In genomic region chr2:158755738-158756137, GRCh38 we compare ENCODE assay signal across 1 cellular context.
TF ChIP-seq lines count a peak whose summit lies in the region.

No MANE protein-coding gene starts in this region.

TF ChIP-seq in K562, 482 proteins besides CTCF, POLR2A, EP300 and RAD21:
- TF ChIP-seq CTCFL (IDR thresholded peaks at IDR 0.05; ENCODE audit: borderline replicate concordance, insufficient read depth, low read depth, low read length, poor library complexity, severe bottlenecking), result peak; percentile 27
- TF ChIP-seq HIVEP1 (CRISPR knock-in tag; IDR thresholded peaks at IDR 0.05), result no peak
TF ChIP-seq in K562: peak in this region for 1.
